ENCODE assay signal across 1 cellular context in the genomic region with DNA sequence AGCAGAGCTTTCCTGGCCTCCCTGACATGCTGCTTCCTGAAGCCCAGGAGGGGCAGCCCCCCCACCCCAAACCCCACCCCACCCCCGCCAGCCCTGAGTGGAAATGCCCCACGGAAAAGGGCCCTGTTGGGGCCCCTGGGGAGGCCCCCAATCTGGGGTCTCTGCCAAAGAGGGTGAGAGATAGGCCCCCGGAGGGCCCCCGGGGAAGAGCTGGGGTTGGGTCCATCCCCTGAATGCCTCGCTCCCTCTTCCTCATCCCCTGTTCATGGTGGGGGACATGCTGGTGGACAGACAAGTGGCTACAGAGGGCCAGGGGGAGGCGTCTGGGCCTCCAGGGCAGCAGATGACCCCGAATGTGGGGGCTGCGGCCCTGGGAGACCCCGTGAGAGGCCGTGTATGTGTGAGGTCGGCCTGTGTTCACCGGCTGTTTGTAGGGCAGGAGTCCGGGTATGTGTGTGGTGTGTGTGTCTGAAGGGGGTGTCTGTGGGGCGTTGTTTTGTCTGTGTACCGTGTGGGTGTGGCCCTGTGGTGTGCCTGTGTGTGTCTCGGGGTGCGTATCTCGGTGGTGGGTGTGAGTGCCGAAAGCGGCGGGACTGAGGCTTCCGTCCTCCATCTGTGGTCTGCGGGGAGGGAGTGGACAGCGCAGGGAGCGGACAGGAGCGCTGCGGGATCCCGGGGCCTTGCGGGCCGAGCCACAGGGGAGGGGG.
TF ChIP-seq lines count a peak whose summit lies in the region.

No MANE protein-coding gene starts in this region.

TF ChIP-seq in HepG2, 621 proteins besides CTCF, POLR2A, EP300 and RAD21 (continued from another document):
- TF ChIP-seq, protein P1, sequence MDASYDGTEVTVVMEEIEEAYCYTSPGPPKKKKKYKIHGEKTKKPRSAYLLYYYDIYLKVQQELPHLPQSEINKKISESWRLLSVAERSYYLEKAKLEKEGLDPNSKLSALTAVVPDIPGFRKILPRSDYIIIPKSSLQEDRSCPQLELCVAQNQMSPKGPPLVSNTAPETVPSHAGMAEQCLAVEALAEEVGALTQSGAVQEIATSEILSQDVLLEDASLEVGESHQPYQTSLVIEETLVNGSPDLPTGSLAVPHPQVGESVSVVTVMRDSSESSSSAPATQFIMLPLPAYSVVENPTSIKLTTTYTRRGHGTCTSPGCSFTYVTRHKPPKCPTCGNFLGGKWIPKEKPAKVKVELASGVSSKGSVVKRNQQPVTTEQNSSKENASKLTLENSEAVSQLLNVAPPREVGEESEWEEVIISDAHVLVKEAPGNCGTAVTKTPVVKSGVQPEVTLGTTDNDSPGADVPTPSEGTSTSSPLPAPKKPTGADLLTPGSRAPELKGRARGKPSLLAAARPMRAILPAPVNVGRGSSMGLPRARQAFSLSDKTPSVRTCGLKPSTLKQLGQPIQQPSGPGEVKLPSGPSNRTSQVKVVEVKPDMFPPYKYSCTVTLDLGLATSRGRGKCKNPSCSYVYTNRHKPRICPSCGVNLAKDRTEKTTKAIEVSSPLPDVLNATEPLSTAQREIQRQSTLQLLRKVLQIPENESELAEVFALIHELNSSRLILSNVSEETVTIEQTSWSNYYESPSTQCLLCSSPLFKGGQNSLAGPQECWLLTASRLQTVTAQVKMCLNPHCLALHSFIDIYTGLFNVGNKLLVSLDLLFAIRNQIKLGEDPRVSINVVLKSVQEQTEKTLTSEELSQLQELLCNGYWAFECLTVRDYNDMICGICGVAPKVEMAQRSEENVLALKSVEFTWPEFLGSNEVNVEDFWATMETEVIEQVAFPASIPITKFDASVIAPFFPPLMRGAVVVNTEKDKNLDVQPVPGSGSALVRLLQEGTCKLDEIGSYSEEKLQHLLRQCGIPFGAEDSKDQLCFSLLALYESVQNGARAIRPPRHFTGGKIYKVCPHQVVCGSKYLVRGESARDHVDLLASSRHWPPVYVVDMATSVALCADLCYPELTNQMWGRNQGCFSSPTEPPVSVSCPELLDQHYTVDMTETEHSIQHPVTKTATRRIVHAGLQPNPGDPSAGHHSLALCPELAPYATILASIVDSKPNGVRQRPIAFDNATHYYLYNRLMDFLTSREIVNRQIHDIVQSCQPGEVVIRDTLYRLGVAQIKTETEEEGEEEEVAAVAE (CRISPR knock-in tag; IDR thresholded peaks at IDR 0.05; ENCODE audit: borderline replicate concordance), result 0 out of 2 replicates have a peak, but pooled peaks have one; percentile 10
- TF ChIP-seq ZNF264 (CRISPR knock-in tag; IDR thresholded peaks at IDR 0.05) (no peak), ZNF12 (CRISPR knock-in tag; IDR thresholded peaks at IDR 0.05) (no peak), KMT2A (CRISPR knock-in tag; IDR thresholded peaks at IDR 0.05) (0 out of 2 replicates have a peak, but pooled peaks have one; percentile 2), ZNF841 (CRISPR knock-in tag; IDR thresholded peaks at IDR 0.05; ENCODE audit: borderline replicate concordance) (no peak), HNRNPL (IDR thresholded peaks at IDR 0.05; ENCODE audit: low read depth, low read length) (peak; percentile 57; the same call in 1 of the 2 replicates), NFATC3 (CRISPR knock-in tag; IDR thresholded peaks at IDR 0.05) (no peak), KDM4B (CRISPR knock-in tag; IDR thresholded peaks at IDR 0.05) (no peak), ZBTB38 (CRISPR knock-in tag; IDR thresholded peaks at IDR 0.05) (peak; percentile 41; the same call in 1 of the 2 replicates), POLR2G (IDR thresholded peaks at IDR 0.05; ENCODE audit: low read depth, low read length) (peak; percentile 37; the same call in 1 of the 2 replicates), ZFX (CRISPR knock-in tag; IDR thresholded peaks at IDR 0.05; ENCODE audit: low read depth) (peak; percentile 24; the same call in 1 of the 2 replicates), KDM2A (CRISPR knock-in tag; IDR thresholded peaks at IDR 0.05; ENCODE audit: borderline replicate concordance, low read depth) (peak; percentile 4; the same call in 1 of the 2 replicates), TAF1 (CRISPR knock-in tag; IDR thresholded peaks at IDR 0.05) (no peak; the same call in 1 of the 2 replicates), MED1 (CRISPR knock-in tag; IDR thresholded peaks at IDR 0.05) (0 out of 2 replicates have a peak, but pooled peaks have one; percentile 24), TGIF2 (CRISPR knock-in tag; IDR thresholded peaks at IDR 0.05) (0 out of 2 replicates have a peak, but pooled peaks have one; percentile 31), SP1 (IDR thresholded peaks at IDR 0.05) (no peak), SP1 (CRISPR knock-in tag; IDR thresholded peaks at IDR 0.05) (no peak), MEIS2 (CRISPR knock-in tag; IDR thresholded peaks at IDR 0.05) (no peak), IKZF4 (CRISPR knock-in tag; IDR thresholded peaks at IDR 0.05; ENCODE audit: borderline replicate concordance, low read depth, not compliant biosample characterization) (no peak), RARA (CRISPR knock-in tag; IDR thresholded peaks at IDR 0.05) (0 out of 2 replicates have a peak, but pooled peaks have one; percentile 31), ZFP36 (IDR thresholded peaks at IDR 0.05; ENCODE audit: borderline replicate concordance, low read depth, low read length, partially characterized antibody) (no peak), CCAR2 (optimal IDR thresholded peaks at IDR 0.05; ENCODE audit: low read depth, low read length) (peak; percentile 10)
- TF ChIP-seq, protein P2, sequence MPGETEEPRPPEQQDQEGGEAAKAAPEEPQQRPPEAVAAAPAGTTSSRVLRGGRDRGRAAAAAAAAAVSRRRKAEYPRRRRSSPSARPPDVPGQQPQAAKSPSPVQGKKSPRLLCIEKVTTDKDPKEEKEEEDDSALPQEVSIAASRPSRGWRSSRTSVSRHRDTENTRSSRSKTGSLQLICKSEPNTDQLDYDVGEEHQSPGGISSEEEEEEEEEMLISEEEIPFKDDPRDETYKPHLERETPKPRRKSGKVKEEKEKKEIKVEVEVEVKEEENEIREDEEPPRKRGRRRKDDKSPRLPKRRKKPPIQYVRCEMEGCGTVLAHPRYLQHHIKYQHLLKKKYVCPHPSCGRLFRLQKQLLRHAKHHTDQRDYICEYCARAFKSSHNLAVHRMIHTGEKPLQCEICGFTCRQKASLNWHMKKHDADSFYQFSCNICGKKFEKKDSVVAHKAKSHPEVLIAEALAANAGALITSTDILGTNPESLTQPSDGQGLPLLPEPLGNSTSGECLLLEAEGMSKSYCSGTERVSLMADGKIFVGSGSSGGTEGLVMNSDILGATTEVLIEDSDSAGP (CRISPR knock-in tag; IDR thresholded peaks at IDR 0.05; ENCODE audit: borderline replicate concordance), result no peak
- TF ChIP-seq, protein P3, sequence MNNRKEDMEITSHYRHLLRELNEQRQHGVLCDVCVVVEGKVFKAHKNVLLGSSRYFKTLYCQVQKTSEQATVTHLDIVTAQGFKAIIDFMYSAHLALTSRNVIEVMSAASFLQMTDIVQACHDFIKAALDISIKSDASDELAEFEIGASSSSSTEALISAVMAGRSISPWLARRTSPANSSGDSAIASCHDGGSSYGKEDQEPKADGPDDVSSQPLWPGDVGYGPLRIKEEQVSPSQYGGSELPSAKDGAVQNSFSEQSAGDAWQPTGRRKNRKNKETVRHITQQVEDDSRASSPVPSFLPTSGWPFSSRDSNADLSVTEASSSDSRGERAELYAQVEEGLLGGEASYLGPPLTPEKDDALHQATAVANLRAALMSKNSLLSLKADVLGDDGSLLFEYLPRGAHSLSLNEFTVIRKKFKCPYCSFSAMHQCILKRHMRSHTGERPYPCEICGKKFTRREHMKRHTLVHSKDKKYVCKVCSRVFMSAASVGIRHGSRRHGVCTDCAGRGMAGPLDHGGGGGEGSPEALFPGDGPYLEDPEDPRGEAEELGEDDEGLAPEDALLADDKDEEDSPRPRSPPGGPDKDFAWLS (CRISPR knock-in tag; IDR thresholded peaks at IDR 0.05; ENCODE audit: borderline replicate concordance), result no peak
- TF ChIP-seq, protein P4, sequence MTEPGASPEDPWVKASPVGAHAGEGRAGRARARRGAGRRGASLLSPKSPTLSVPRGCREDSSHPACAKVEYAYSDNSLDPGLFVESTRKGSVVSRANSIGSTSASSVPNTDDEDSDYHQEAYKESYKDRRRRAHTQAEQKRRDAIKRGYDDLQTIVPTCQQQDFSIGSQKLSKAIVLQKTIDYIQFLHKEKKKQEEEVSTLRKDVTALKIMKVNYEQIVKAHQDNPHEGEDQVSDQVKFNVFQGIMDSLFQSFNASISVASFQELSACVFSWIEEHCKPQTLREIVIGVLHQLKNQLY (CRISPR knock-in tag; IDR thresholded peaks at IDR 0.05), result no peak
- TF ChIP-seq, protein P5, sequence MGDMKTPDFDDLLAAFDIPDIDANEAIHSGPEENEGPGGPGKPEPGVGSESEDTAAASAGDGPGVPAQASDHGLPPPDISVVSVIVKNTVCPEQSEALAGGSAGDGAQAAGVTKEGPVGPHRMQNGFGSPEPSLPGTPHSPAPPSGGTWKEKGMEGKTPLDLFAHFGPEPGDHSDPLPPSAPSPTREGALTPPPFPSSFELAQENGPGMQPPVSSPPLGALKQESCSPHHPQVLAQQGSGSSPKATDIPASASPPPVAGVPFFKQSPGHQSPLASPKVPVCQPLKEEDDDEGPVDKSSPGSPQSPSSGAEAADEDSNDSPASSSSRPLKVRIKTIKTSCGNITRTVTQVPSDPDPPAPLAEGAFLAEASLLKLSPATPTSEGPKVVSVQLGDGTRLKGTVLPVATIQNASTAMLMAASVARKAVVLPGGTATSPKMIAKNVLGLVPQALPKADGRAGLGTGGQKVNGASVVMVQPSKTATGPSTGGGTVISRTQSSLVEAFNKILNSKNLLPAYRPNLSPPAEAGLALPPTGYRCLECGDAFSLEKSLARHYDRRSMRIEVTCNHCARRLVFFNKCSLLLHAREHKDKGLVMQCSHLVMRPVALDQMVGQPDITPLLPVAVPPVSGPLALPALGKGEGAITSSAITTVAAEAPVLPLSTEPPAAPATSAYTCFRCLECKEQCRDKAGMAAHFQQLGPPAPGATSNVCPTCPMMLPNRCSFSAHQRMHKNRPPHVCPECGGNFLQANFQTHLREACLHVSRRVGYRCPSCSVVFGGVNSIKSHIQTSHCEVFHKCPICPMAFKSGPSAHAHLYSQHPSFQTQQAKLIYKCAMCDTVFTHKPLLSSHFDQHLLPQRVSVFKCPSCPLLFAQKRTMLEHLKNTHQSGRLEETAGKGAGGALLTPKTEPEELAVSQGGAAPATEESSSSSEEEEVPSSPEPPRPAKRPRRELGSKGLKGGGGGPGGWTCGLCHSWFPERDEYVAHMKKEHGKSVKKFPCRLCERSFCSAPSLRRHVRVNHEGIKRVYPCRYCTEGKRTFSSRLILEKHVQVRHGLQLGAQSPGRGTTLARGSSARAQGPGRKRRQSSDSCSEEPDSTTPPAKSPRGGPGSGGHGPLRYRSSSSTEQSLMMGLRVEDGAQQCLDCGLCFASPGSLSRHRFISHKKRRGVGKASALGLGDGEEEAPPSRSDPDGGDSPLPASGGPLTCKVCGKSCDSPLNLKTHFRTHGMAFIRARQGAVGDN (CRISPR knock-in tag; IDR thresholded peaks at IDR 0.05), result peak; percentile 35
